8 cellular contexts compared by ENCODE assay signal in genomic region chr9:70421020-70421271, GRCh38. TPM values are rescaled to one million over a fixed set of nuclear protein-coding genes. Genes with fewer than 3 reads are reported as not detected.
DNase-seq lines count a peak whose midpoint lies in the region; ATAC-seq and TF ChIP-seq lines count a peak whose summit lies in the region.

No MANE protein-coding gene starts in this region.

- no peak overlapping the region for H3K4me3 ChIP-seq in hepatocyte

- no peak for TF ChIP-seq CTCF in hepatocyte (IDR thresholded peaks at IDR 0.05; ENCODE audit: poor library complexity)

- no peaks in the 10 kb centered on the region for H3K27me3 Mint-ChIP-seq in activated T-cell treated with anti-CD3 and anti-CD28 coated beads, Interleukin-2, amount 50 U/mL, for 72 hours (ENCODE audit: low read depth)
- no peaks in the 10 kb centered on the region for H3K27me3 Mint-ChIP-seq in stimulated activated naive B cell treated with anti-CD40 and anti-IgM and Interleukin-4, amounts not matched to agents 10 μg/mL and 1 μg/mL and 100 μg/mL, for 72 hours

- no peaks in the 10 kb centered on the region for H3K79me2 ChIP-seq in hepatocyte

- H3K36me3 ChIP-seq in hepatocyte (replicated peaks; ENCODE audit: insufficient read depth, low read depth) = no peaks in the 10 kb centered on the region

- DNase-seq in NCI-H1694 treated with DMSO at 0.1 percent for 48 hours (lab: John Stamatoyannopoulos, UW) (peak; percentile 43), NCI-H1694 (lab: John Stamatoyannopoulos, UW) (no peak), hepatocyte (ENCODE audit: low spot score) (no peak), UCSD-AML1 (lab: John Stamatoyannopoulos, UW; ENCODE audit: unreplicated experiment) (no peak), COLO668 (lab: John Stamatoyannopoulos, UW; ENCODE audit: unreplicated experiment) (no peak)
- no peak for DNase-seq in activated T-cell treated with anti-CD3 and anti-CD28 coated beads, Interleukin-2, amount 50 U/mL, for 72 hours
- no peak for DNase-seq in stimulated activated naive B cell treated with anti-CD40 and anti-IgM and Interleukin-4, amounts not matched to agents 10 μg/mL and 1 μg/mL and 100 μg/mL, for 72 hours

- H3K9me3 Mint-ChIP-seq in activated T-cell treated with anti-CD3 and anti-CD28 coated beads, Interleukin-2, amount 50 U/mL, for 72 hours = no peaks in the 10 kb centered on the region
- no peaks in the 10 kb centered on the region for H3K9me3 Mint-ChIP-seq in stimulated activated naive B cell treated with anti-CD40 and anti-IgM and Interleukin-4, amounts not matched to agents 10 μg/mL and 1 μg/mL and 100 μg/mL, for 72 hours

- peak overlapping the region; percentile 84 for H3K4me2 ChIP-seq in hepatocyte

- no peaks in the 10 kb centered on the region for H3K27me3 ChIP-seq in hepatocyte

- no peaks in the 10 kb centered on the region for H4K20me1 ChIP-seq in hepatocyte (ENCODE audit: insufficient read depth, poor library complexity, severe bottlenecking)

- H3K27ac ChIP-seq in hepatocyte = peak overlapping the region; percentile 99

- peak overlapping the region; percentile 91 to 96 for H3K4me3 Mint-ChIP-seq in activated T-cell treated with anti-CD3 and anti-CD28 coated beads, Interleukin-2, amount 50 U/mL, for 72 hours
- peak overlapping the region; percentile 98 for H3K4me3 Mint-ChIP-seq in stimulated activated naive B cell treated with anti-CD40 and anti-IgM and Interleukin-4, amounts not matched to agents 10 μg/mL and 1 μg/mL and 100 μg/mL, for 72 hours

- H3K4me1 ChIP-seq in hepatocyte (ENCODE audit: insufficient read depth) = peaks cover 18% of the 10 kb centered on the region

- no peak for ATAC-seq in activated T-cell treated with anti-CD3 and anti-CD28 coated beads, Interleukin-2, amount 50 U/mL, for 72 hours (replicated peaks in 1 of 2)
- no peak for ATAC-seq in stimulated activated naive B cell treated with anti-CD40 and anti-IgM and Interleukin-4, amounts not matched to agents 10 μg/mL and 1 μg/mL and 100 μg/mL, for 72 hours (replicated peaks)
- ATAC-seq in GM18861 (IDR thresholded peaks at IDR 0.05; ENCODE audit: unreplicated experiment) = no peak

- H3K36me3 Mint-ChIP-seq in activated T-cell treated with anti-CD3 and anti-CD28 coated beads, Interleukin-2, amount 50 U/mL, for 72 hours (ENCODE audit: insufficient read depth in 2 of 2) = peaks cover 0 to 1% of the 10 kb centered on the region in 2 donors
- H3K36me3 Mint-ChIP-seq in stimulated activated naive B cell treated with anti-CD40 and anti-IgM and Interleukin-4, amounts not matched to agents 10 μg/mL and 1 μg/mL and 100 μg/mL, for 72 hours = peaks cover 0 to 2% of the 10 kb centered on the region in 2 donors

- peaks cover 37% of the 10 kb centered on the region for H3K4me1 Mint-ChIP-seq in activated T-cell treated with anti-CD3 and anti-CD28 coated beads, Interleukin-2, amount 50 U/mL, for 72 hours (ENCODE audit: low read depth)
- peaks cover 23 to 35% of the 10 kb centered on the region in 2 donors for H3K4me1 Mint-ChIP-seq in stimulated activated naive B cell treated with anti-CD40 and anti-IgM and Interleukin-4, amounts not matched to agents 10 μg/mL and 1 μg/mL and 100 μg/mL, for 72 hours

- no peaks in the 10 kb centered on the region for H3K9me3 ChIP-seq in hepatocyte (ENCODE audit: low read depth)

- no peak overlapping the region for H2AFZ ChIP-seq in hepatocyte

- 2% methylated on average over 3 of the region's 4 CpGs for WGBS in hepatocyte (ENCODE audit: low lambda C conversion rate, missing lambda C conversion rate)

- peak overlapping the region; percentile 84 for H3K27ac Mint-ChIP-seq in activated T-cell treated with anti-CD3 and anti-CD28 coated beads, Interleukin-2, amount 50 U/mL, for 72 hours
- peak overlapping the region; percentile 63 for H3K27ac Mint-ChIP-seq in stimulated activated naive B cell treated with anti-CD40 and anti-IgM and Interleukin-4, amounts not matched to agents 10 μg/mL and 1 μg/mL and 100 μg/mL, for 72 hours

- H3K9me2 ChIP-seq in hepatocyte (replicated peaks; ENCODE audit: insufficient read depth) = no peaks in the 10 kb centered on the region

RNA-seq across cellular contexts. Expression of gene KLF9, which starts 6.5 kb away (rescaled TPM):
- total RNA-seq in activated T-cell treated with anti-CD3 and anti-CD28 coated beads, Interleukin-2, amount 50 U/mL, for 72 hours = 10 to 100 TPM; 27.5 to 35.4 TPM
- 29.4 and 31.9 TPM in 2 replicates for total RNA-seq in hepatocyte
- 5.2 and 5.3 TPM in 2 replicates for polyA plus RNA-seq in hepatocyte
